Comparison of ENCODE assay signal across 8 cellular contexts in genomic region chr6:31701666-31702420, GRCh38. TPM values are rescaled to one million over a fixed set of nuclear protein-coding genes. Genes with fewer than 3 reads are reported as not detected.
DNase-seq lines count a peak whose midpoint lies in the region; ATAC-seq and TF ChIP-seq lines count a peak whose summit lies in the region.

No MANE protein-coding gene starts in this region.

- H3K4me3 ChIP-seq in fibroblast of the aortic adventitia (ENCODE audit: low read depth, low read length): peak overlapping the region; percentile 98
- H3K4me3 ChIP-seq in parathyroid adenoma (ENCODE audit: low read depth, low read length): peak overlapping the region; percentile 88

- H3K27me3 Mint-ChIP-seq in activated naive CD4-positive, alpha-beta T cell treated with anti-CD3 and anti-CD28 coated beads, Interleukin-2, amount 50 U/mL, for 24 hours: no peaks in the 10 kb centered on the region

- peak overlapping the region; percentile 99 for H3K4me3 Mint-ChIP-seq in activated naive CD4-positive, alpha-beta T cell treated with anti-CD3 and anti-CD28 coated beads, Interleukin-2, amount 50 U/mL, for 24 hours

- no peaks in the 10 kb centered on the region for H3K9me3 ChIP-seq in parathyroid adenoma (ENCODE audit: control insufficient read depth, low read length)

- DNase-seq in activated naive CD4-positive, alpha-beta T cell treated with Interleukin-2 at 50 U/mL for 16 hours: no peak
- DNase-seq in fibroblast of the aortic adventitia (ENCODE audit: low read depth) (peak; percentile 49), mucosa of gallbladder (ENCODE audit: low spot score) (no peak)
- no peak for DNase-seq in activated CD4-positive, CD25-positive, alpha-beta regulatory T cell (lab: John Stamatoyannopoulos, UW)

- TF ChIP-seq CTCF in fibroblast of the aortic adventitia (IDR thresholded peaks at IDR 0.05; ENCODE audit: insufficient read depth, low read length) (no peak), parathyroid adenoma (IDR thresholded peaks at IDR 0.05) (no peak)

- H3K27ac Mint-ChIP-seq in activated naive CD4-positive, alpha-beta T cell treated with anti-CD3 and anti-CD28 coated beads, Interleukin-2, amount 50 U/mL, for 24 hours: peak overlapping the region; percentile 99

- H3K79me2 ChIP-seq in parathyroid adenoma: peaks cover 11% of the 10 kb centered on the region

- no peak overlapping the region for H3K9ac ChIP-seq in parathyroid adenoma

- peaks cover 12% of the 10 kb centered on the region for H3K4me1 ChIP-seq in parathyroid adenoma

- peak overlapping the region; percentile 96 for H3K27ac ChIP-seq in parathyroid adenoma

- H3K36me3 ChIP-seq in parathyroid adenoma (ENCODE audit: control insufficient read depth, insufficient read depth, low read length): no peaks in the 10 kb centered on the region

- H3K4me1 Mint-ChIP-seq in activated naive CD4-positive, alpha-beta T cell treated with anti-CD3 and anti-CD28 coated beads, Interleukin-2, amount 50 U/mL, for 24 hours: peaks cover 36% of the 10 kb centered on the region

- H2AFZ ChIP-seq in parathyroid adenoma: peak overlapping the region; percentile 96

- H3K36me3 Mint-ChIP-seq in activated naive CD4-positive, alpha-beta T cell treated with anti-CD3 and anti-CD28 coated beads, Interleukin-2, amount 50 U/mL, for 24 hours: peaks cover 1% of the 10 kb centered on the region

- ATAC-seq in SK-N-SH treated with all-trans-retinoic acid at 6 μM for 48 hours (peak; percentile 3; the same call in 1 of the 3 replicates), HG03378 (IDR thresholded peaks at IDR 0.05; ENCODE audit: unreplicated experiment) (no peak)

- H3K9me3 Mint-ChIP-seq in activated naive CD4-positive, alpha-beta T cell treated with anti-CD3 and anti-CD28 coated beads, Interleukin-2, amount 50 U/mL, for 24 hours: no peaks in the 10 kb centered on the region

- peak overlapping the region; percentile 82 for H3K4me2 ChIP-seq in parathyroid adenoma (ENCODE audit: low read length)

- no peaks in the 10 kb centered on the region for H3K27me3 ChIP-seq in parathyroid adenoma (ENCODE audit: control insufficient read depth, insufficient read depth, low read length)

TF ChIP-seq in SK-N-SH treated with all-trans-retinoic acid at 6 μM for 48 hours, 23 proteins besides CTCF, POLR2A, EP300 and RAD21:
- TF ChIP-seq ZFP30 (CRISPR knock-in tag; IDR thresholded peaks at IDR 0.05) (no peak), ZC3H10 (CRISPR knock-in tag; IDR thresholded peaks at IDR 0.05) (no peak), PATZ1 (CRISPR knock-in tag; IDR thresholded peaks at IDR 0.05; ENCODE audit: borderline replicate concordance) (no peak), ESRRG (CRISPR knock-in tag; IDR thresholded peaks at IDR 0.05) (no peak), BACH2 (CRISPR knock-in tag; IDR thresholded peaks at IDR 0.05; ENCODE audit: borderline replicate concordance) (no peak), ZNF70 (CRISPR knock-in tag; IDR thresholded peaks at IDR 0.05) (no peak), ZFP3 (CRISPR knock-in tag; IDR thresholded peaks at IDR 0.05) (no peak), CSRNP3 (CRISPR knock-in tag; IDR thresholded peaks at IDR 0.05) (no peak), ZNF8 (CRISPR knock-in tag; IDR thresholded peaks at IDR 0.05) (no peak), CREB5 (CRISPR knock-in tag; IDR thresholded peaks at IDR 0.05; ENCODE audit: low read depth) (no peak), TSHZ2 (CRISPR knock-in tag; IDR thresholded peaks at IDR 0.05) (no peak), ARNTL (CRISPR knock-in tag; IDR thresholded peaks at IDR 0.05; ENCODE audit: borderline replicate concordance, low read depth) (no peak), TOX (CRISPR knock-in tag; IDR thresholded peaks at IDR 0.05; ENCODE audit: borderline replicate concordance) (no peak), PPARA (CRISPR knock-in tag; IDR thresholded peaks at IDR 0.05; ENCODE audit: borderline replicate concordance) (no peak), ISL1 (CRISPR knock-in tag; IDR thresholded peaks at IDR 0.05) (no peak)
TF ChIP-seq in SK-N-SH treated with all-trans-retinoic acid at 6 μM for 48 hours: peak in this region for 0.

RNA-seq across cellular contexts. Expression of gene ABHD16A, which starts 1.3 kb away (rescaled TPM):
- total RNA-seq in fibroblast of the aortic adventitia (ENCODE audit: low replicate concordance) (23.5 and 27.1 TPM in 2 replicates), mucosa of gallbladder (103 TPM)

RNA-seq across cellular contexts. Expression of gene LY6G6F, which starts 4.8 kb away (rescaled TPM):
- total RNA-seq in fibroblast of the aortic adventitia (ENCODE audit: low replicate concordance): not detected in 2 replicates
- not detected for total RNA-seq in mucosa of gallbladder

RNA-seq across cellular contexts. Expression of gene LY6G6D, which starts 13.3 kb away (rescaled TPM):
- total RNA-seq in fibroblast of the aortic adventitia (ENCODE audit: low replicate concordance) (not detected in 2 replicates), mucosa of gallbladder (not detected)

RNA-seq across cellular contexts. Expression of gene LY6G6C, which starts 19.7 kb away (rescaled TPM):
- total RNA-seq in fibroblast of the aortic adventitia (ENCODE audit: low replicate concordance): not detected in 2 replicates
- not detected for total RNA-seq in mucosa of gallbladder

RNA-seq across cellular contexts. Expression of gene LY6G5C, which starts 21.0 kb away (rescaled TPM):
- 1.1 TPM in 1 of 2 replicates, not detected in the other for total RNA-seq in fibroblast of the aortic adventitia (ENCODE audit: low replicate concordance)
- total RNA-seq in mucosa of gallbladder: 5.2 TPM
